ENCODE assay signal across 16 cellular contexts in genomic region chr4:175509320-175509719, GRCh38.
DNase-seq lines count a peak whose midpoint lies in the region; TF ChIP-seq lines count a peak whose summit lies in the region.
"Had no signal": no experiment of that assay in that cellular context is flagged by ENCODE, and none has a peak within 500 bp of the region (broad histone marks: within the 10 kb centered on the region; RNA-seq: fewer than 3 reads in every experiment).

No MANE protein-coding gene starts in this region.

- DNase-seq in GM20000 (ENCODE audit: low spot score) (no peak), NCI-H446 (lab: John Stamatoyannopoulos, UW) (peak; percentile 16 to 61), choroid plexus epithelial cell (ENCODE audit: low read depth) (peak; percentile 16), sigmoid colon (no peak), medulla oblongata (ENCODE audit: extremely low spot score) (no peak), Karpas-422 (no peak)
- no peak for DNase-seq in effector memory CD4-positive, alpha-beta T cell
- DNase-seq: activated CD4-positive, CD25-positive, alpha-beta regulatory T cell treated with anti-CD3 and anti-CD28 coated beads, Interleukin-2, amount 50 U/mL, for 72 hours; hypothalamus; midbrain; NCI-H2081 treated with DMSO at 0.1 percent for 48 hours; psoas muscle; SHP77 treated with DMSO at 0.1 percent for 48 hours; stimulated activated CD4-positive, alpha-beta T cell treated with anti-CD3 and anti-CD28 coated beads, Interleukin-2, amount 100 ng/mL, for 48 hours; stimulated activated naive CD4-positive, alpha-beta T cell had no signal

- no peaks in the 10 kb centered on the region for H3K27me3 ChIP-seq in effector memory CD4-positive, alpha-beta T cell (replicated peaks; ENCODE audit: control insufficient read depth, insufficient read depth, low read length, poor library complexity, severe bottlenecking)
- H3K27me3 ChIP-seq in sigmoid colon, result no peaks in the 10 kb centered on the region
- no peaks in the 10 kb centered on the region for H3K27me3 ChIP-seq in Karpas-422 (ENCODE audit: low read length)

- H3K4me3 ChIP-seq in choroid plexus epithelial cell (ENCODE audit: low read depth, low read length), result no peak overlapping the region
- no peak overlapping the region for H3K4me3 ChIP-seq in effector memory CD4-positive, alpha-beta T cell (ENCODE audit: insufficient read depth, low read depth, low read length, poor library complexity, severe bottlenecking)
- H3K4me3 ChIP-seq in sigmoid colon, result no peak overlapping the region
- no peak overlapping the region for H3K4me3 ChIP-seq in Karpas-422 (ENCODE audit: low read length)
- H3K4me3 ChIP-seq: psoas muscle had no signal

- no peak overlapping the region for H3K9ac ChIP-seq in Karpas-422 (ENCODE audit: low read length)

- intact Hi-C loops in sigmoid colon (cut with DNase I), result no loop called here

- H3K79me2 ChIP-seq in Karpas-422 (ENCODE audit: low read length), result no peaks in the 10 kb centered on the region

- no peak for TF ChIP-seq POLR2A in sigmoid colon (IDR thresholded peaks at IDR 0.05)

- H3K4me2 ChIP-seq in Karpas-422 (ENCODE audit: low read depth, low read length, poor library complexity, severe bottlenecking), result no peak overlapping the region

- H3K27ac ChIP-seq in 22Rv1 (no peak overlapping the region), sigmoid colon (no peak overlapping the region), Karpas-422 (ENCODE audit: low read length) (no peak overlapping the region)
- H3K27ac ChIP-seq in effector memory CD4-positive, alpha-beta T cell (ENCODE audit: insufficient read depth, low read length, poor library complexity, severe bottlenecking), result no peak overlapping the region
- H3K27ac ChIP-seq: psoas muscle had no signal

- no peaks in the 10 kb centered on the region for H3K9me3 ChIP-seq in effector memory CD4-positive, alpha-beta T cell (ENCODE audit: control insufficient read depth, low read length)
- H3K9me3 ChIP-seq in sigmoid colon (no peaks in the 10 kb centered on the region), Karpas-422 (ENCODE audit: low read length) (no peaks in the 10 kb centered on the region)
- H3K9me3 ChIP-seq: psoas muscle had no signal

- H3K4me1 ChIP-seq in effector memory CD4-positive, alpha-beta T cell (ENCODE audit: control insufficient read depth, insufficient read depth, low read length, poor library complexity, severe bottlenecking), result no peaks in the 10 kb centered on the region
- no peaks in the 10 kb centered on the region for H3K4me1 ChIP-seq in sigmoid colon
- H3K4me1 ChIP-seq in Karpas-422 (ENCODE audit: low read length), result no peaks in the 10 kb centered on the region
- H3K4me1 ChIP-seq: psoas muscle had no signal

- no peaks in the 10 kb centered on the region for H3K9me2 ChIP-seq in Karpas-422 (replicated peaks; ENCODE audit: insufficient read depth, low read length)

- no peak overlapping the region for H2AFZ ChIP-seq in Karpas-422 (ENCODE audit: low read length)

- TF ChIP-seq CTCF in 22Rv1 (IDR thresholded peaks at IDR 0.05) (peak; percentile 41), GM20000 (IDR thresholded peaks at IDR 0.05; ENCODE audit: extremely low read depth, missing control alignments) (peak; percentile 12), choroid plexus epithelial cell (conservative IDR thresholded peaks at IDR 0.05; ENCODE audit: low read depth, low read length) (peak; percentile 42), sigmoid colon (IDR thresholded peaks at IDR 0.05) (no peak)

- whole genome bisulfite sequencing in sigmoid colon, 2 donors, result 64 to 73% methylated on average over 2 of the region's 2 CpGs

- TF ChIP-seq EP300 in sigmoid colon (IDR thresholded peaks at IDR 0.05), result no peak

- no peaks in the 10 kb centered on the region for H4K20me1 ChIP-seq in Karpas-422 (ENCODE audit: insufficient read depth, low read depth, low read length)

- H3K36me3 ChIP-seq in effector memory CD4-positive, alpha-beta T cell (ENCODE audit: control insufficient read depth, insufficient read depth, low read length), result no peaks in the 10 kb centered on the region
- H3K36me3 ChIP-seq in sigmoid colon, result no peaks in the 10 kb centered on the region
- no peaks in the 10 kb centered on the region for H3K36me3 ChIP-seq in Karpas-422 (ENCODE audit: insufficient read depth, low read length)

Comparison
In these comparisons a context has a peak if more than half of its experiments do, and no peak if none do; other contexts are left out.
1. CTCF ChIP-seq: peak in 22Rv1 (single experiment), GM20000 (single experiment) and choroid plexus epithelial cell (single experiment); none in sigmoid colon (0 of 4).
2. DNase-seq: peak in NCI-H446 (2 of 2) and choroid plexus epithelial cell (single experiment); none in GM20000 (single experiment), effector memory CD4-positive, alpha-beta T cell (0 of 3), sigmoid colon (single experiment), medulla oblongata (single experiment) and Karpas-422 (single experiment).